22 cellular contexts compared by ENCODE assay signal in genomic region chrX:106286053-106286650, GRCh38.
A peak's percentile ranks its signal among the peaks of the same experiment; 100 is the strongest.
DNase-seq lines count a peak whose midpoint lies in the region; ATAC-seq and TF ChIP-seq lines count a peak whose summit lies in the region.
"Had no signal": no experiment of that assay in that cellular context is flagged by ENCODE, and none has a peak within 500 bp of the region (broad histone marks: within the 10 kb centered on the region; RNA-seq: fewer than 3 reads in every experiment).

No MANE protein-coding gene starts in this region.

- no peak for TF ChIP-seq POLR2A in ovary (IDR thresholded peaks at IDR 0.05)

- intact Hi-C loops in ovary (cut with DNase I): no loop called here

- H2AK5ac ChIP-seq in mesenchymal stem cell (ENCODE audit: low read length, severe bottlenecking): no peak overlapping the region

- no peak overlapping the region for H3K18ac ChIP-seq in mesenchymal stem cell (ENCODE audit: low read depth in 1 of 2, low read length in 2 of 2)

- H3K9me3 ChIP-seq in RWPE2 (ENCODE audit: severe bottlenecking) (no peaks in the 10 kb centered on the region), mesenchymal stem cell (ENCODE audit: control insufficient read depth, low read length) (no peaks in the 10 kb centered on the region), ovary (no peaks in the 10 kb centered on the region)
- H3K9me3 ChIP-seq: pancreas, suprapubic skin, uterus had no signal

- H3K36me3 ChIP-seq in RWPE2 (ENCODE audit: low read depth) (no peaks in the 10 kb centered on the region), mesenchymal stem cell (ENCODE audit: control insufficient read depth in 1 of 2, insufficient read depth in 2 of 2, low read depth in 1 of 2, low read length in 2 of 2) (no peaks in the 10 kb centered on the region), ovary (no peaks in the 10 kb centered on the region)
- H3K36me3 ChIP-seq: pancreas, suprapubic skin, uterus had no signal

- H3K79me1 ChIP-seq in mesenchymal stem cell (replicated peaks; ENCODE audit: low read length, poor library complexity, severe bottlenecking): no peaks in the 10 kb centered on the region

- no peak overlapping the region for H3K14ac ChIP-seq in mesenchymal stem cell (ENCODE audit: low read length in 2 of 2)

- H3K27ac ChIP-seq in RWPE2 (ENCODE audit: poor library complexity, severe bottlenecking) (no peak overlapping the region), mesenchymal stem cell (ENCODE audit: low read length, poor library complexity, severe bottlenecking) (peak overlapping the region; percentile 35), ovary (no peak overlapping the region)
- H3K27ac ChIP-seq: pancreas, suprapubic skin, uterus had no signal

- H2BK5ac ChIP-seq in mesenchymal stem cell (ENCODE audit: low read depth, low read length, poor library complexity, severe bottlenecking): no peak overlapping the region

- no peak overlapping the region for H3K23ac ChIP-seq in mesenchymal stem cell (ENCODE audit: low read length in 2 of 2)

- TF ChIP-seq CTCF in RWPE2 (IDR thresholded peaks at IDR 0.05; ENCODE audit: poor library complexity, severe bottlenecking) (no peak), ovary (IDR thresholded peaks at IDR 0.05) (no peak)

- no peak overlapping the region for H3K4me2 ChIP-seq in mesenchymal stem cell (ENCODE audit: low read length, poor library complexity, severe bottlenecking)

- H2AFZ ChIP-seq in mesenchymal stem cell (ENCODE audit: low read depth, low read length): no peak overlapping the region

- TF ChIP-seq EP300 in ovary (IDR thresholded peaks at IDR 0.05): no peak

- H2BK15ac ChIP-seq in mesenchymal stem cell (ENCODE audit: low read depth, poor library complexity, severe bottlenecking): no peak overlapping the region

- DNase-seq in Daoy (ENCODE audit: low read depth): peak; percentile 13
- no peak for DNase-seq in RWPE2 (ENCODE audit: low spot score)
- DNase-seq in mesenchymal stem cell: peak; percentile 36
- DNase-seq in ovary: no peak
- no peak for DNase-seq in SK-N-DZ (ENCODE audit: low spot score)
- no peak for DNase-seq in globus pallidus (ENCODE audit: low spot score)
- DNase-seq: activated CD4-positive, CD25-positive, alpha-beta regulatory T cell; activated CD8-positive, alpha-beta T cell treated with anti-CD3 and anti-CD28 coated beads, Interleukin-2, amount 10 ng/mL, durations not matched to agents 7 days and 5 days; foreskin melanocyte; H7; left colon; NCI-H1694 treated with DMSO at 0.1 percent for 48 hours; NCI-H2171 treated with DMSO at 0.1 percent for 48 hours; NCI-H526 treated with DMSO at 0.1 percent for 48 hours; pancreas; RPMI8226; uterus had no signal

- no peak overlapping the region for H3K4me3 ChIP-seq in RWPE2 (ENCODE audit: severe bottlenecking)
- H3K4me3 ChIP-seq in mesenchymal stem cell (ENCODE audit: insufficient read depth in 1 of 2, low read depth in 1 of 2, low read length in 2 of 2): no peak overlapping the region
- no peak overlapping the region for H3K4me3 ChIP-seq in ovary
- H3K4me3 ChIP-seq: pancreas, suprapubic skin, uterus had no signal

- 0% methylated on average over 1 of the region's 1 CpG for WGBS in mesenchymal stem cell
- WGBS in ovary, 3 donors: 8 to 13% (median 11%) methylated on average over 1 of the region's 1 CpG

- H4K91ac ChIP-seq in mesenchymal stem cell (ENCODE audit: low read length): no peak overlapping the region

- H3K27me3 ChIP-seq in RWPE2 (ENCODE audit: insufficient read depth, poor library complexity, severe bottlenecking): no peaks in the 10 kb centered on the region
- peaks cover 0 to 18% of the 10 kb centered on the region in 2 experiments for H3K27me3 ChIP-seq in mesenchymal stem cell (ENCODE audit: control insufficient read depth in 1 of 2, insufficient read depth in 1 of 2, low read length in 2 of 2)
- no peaks in the 10 kb centered on the region for H3K27me3 ChIP-seq in ovary
- H3K27me3 ChIP-seq: suprapubic skin had no signal

- H3K9ac ChIP-seq in mesenchymal stem cell (ENCODE audit: low read length): no peak overlapping the region

- H3K4me1 ChIP-seq in RWPE2 (ENCODE audit: insufficient read depth, poor library complexity, severe bottlenecking) (no peaks in the 10 kb centered on the region), mesenchymal stem cell (ENCODE audit: control insufficient read depth, insufficient read depth, low read depth, low read length) (no peaks in the 10 kb centered on the region), ovary (ENCODE audit: insufficient read depth) (no peaks in the 10 kb centered on the region)
- H3K4me1 ChIP-seq: pancreas, suprapubic skin, uterus had no signal

- no peak overlapping the region for H2BK12ac ChIP-seq in mesenchymal stem cell (ENCODE audit: low read length in 2 of 2)

- ATAC-seq in RWPE2 (ENCODE audit: low read depth): peak; percentile 68
- peak; percentile 36 for ATAC-seq in esophagus mucosa
- no peak for ATAC-seq in GM18907 (IDR thresholded peaks at IDR 0.05; ENCODE audit: unreplicated experiment)
- ATAC-seq: activated CD8-positive, alpha-beta T cell treated with anti-CD3 and anti-CD28 coated beads, Interleukin-2, amount 10 ng/mL, durations not matched to agents 7 days and 5 days; left colon; natural killer cell treated with Interleukin-12 subunit alpha and Interleukin-12 subunit beta and Interleukin-15 and Interleukin-18, amount 100 ng/mL, for 72 hours; sciatic nerve had no signal

- H2BK120ac ChIP-seq in mesenchymal stem cell (ENCODE audit: low read depth, low read length): no peak overlapping the region

- H3K4ac ChIP-seq in mesenchymal stem cell (ENCODE audit: low read depth in 1 of 2, low read length in 2 of 2): no peak overlapping the region

- no peak overlapping the region for H4K8ac ChIP-seq in mesenchymal stem cell (ENCODE audit: low read length)

Comparison
In these comparisons a context has a peak if more than half of its experiments do, and no peak if none do; other contexts are left out.
1. DNase-seq: peak in Daoy (single experiment) and mesenchymal stem cell (single experiment); none in RWPE2 (single experiment), ovary (0 of 5), SK-N-DZ (single experiment) and globus pallidus (single experiment).